ENCODE assay signal across 1 cellular context in genomic region chr7:23477170-23477525, GRCh38.
TF ChIP-seq lines count a peak whose summit lies in the region.

No MANE protein-coding gene starts in this region.

TF ChIP-seq in WTC11, 78 proteins besides CTCF, POLR2A, EP300 and RAD21 (continued from another document):
- TF ChIP-seq ZNF512 (CRISPR knock-in tag; IDR thresholded peaks at IDR 0.05; ENCODE audit: borderline replicate concordance) = no peak
- no peak for TF ChIP-seq IRF1 (CRISPR knock-in tag; IDR thresholded peaks at IDR 0.05)
- no peak for TF ChIP-seq FOXJ3 (CRISPR knock-in tag; IDR thresholded peaks at IDR 0.05; ENCODE audit: borderline replicate concordance)
- no peak for TF ChIP-seq JAZF1 (CRISPR knock-in tag; IDR thresholded peaks at IDR 0.05)
- TF ChIP-seq E2F1 (CRISPR knock-in tag; IDR thresholded peaks at IDR 0.05) = no peak
